ENCODE assay signal across 19 cellular contexts in genomic region chr6:53029262-53029661, GRCh38. TPM values are rescaled to one million over a fixed set of nuclear protein-coding genes. Genes with fewer than 3 reads are reported as not detected.
DNase-seq lines count a peak whose midpoint lies in the region; ATAC-seq and TF ChIP-seq lines count a peak whose summit lies in the region.
"Had no signal": no experiment of that assay in that cellular context is flagged by ENCODE, and none has a peak within 500 bp of the region (broad histone marks: within the 10 kb centered on the region; RNA-seq: fewer than 3 reads in every experiment).

No MANE protein-coding gene starts in this region.

- POLR2A ChIA-PET in activated CD4-positive, alpha-beta T cell treated with anti-CD3 and anti-CD28 coated beads for 36 hours (lab: Charles Lee) = no interaction called here
- POLR2A ChIA-PET in activated CD4-positive, alpha-beta T cell treated with anti-CD3 and anti-CD28 coated beads, Interleukin-2, amount 10 ng/mL, durations not matched to agents 7 days and 5 days (lab: Charles Lee) = no interaction called here

- DNase-seq in activated CD4-positive, alpha-beta T cell treated with anti-CD3 and anti-CD28 coated beads for 36 hours = no peak
- DNase-seq in activated CD4-positive, alpha-beta T cell treated with anti-CD3 and anti-CD28 coated beads, Interleukin-2, amount 10 ng/mL, durations not matched to agents 7 days and 5 days = no peak
- peak; percentile 29 for DNase-seq in GM23248
- DNase-seq in RWPE2 (ENCODE audit: low spot score) = no peak
- peak in 1 of 2 donors; percentile 51 for DNase-seq in foreskin keratinocyte
- no peak for DNase-seq in RKO (ENCODE audit: low spot score)
- no peak for DNase-seq in head of caudate nucleus
- DNase-seq in omental fat pad (ENCODE audit: low spot score) = no peak
- DNase-seq: CD8-positive, alpha-beta T cell; DMS79 treated with DMSO at 0.1 percent for 48 hours; NCI-H1417 treated with DMSO at 0.1 percent for 48 hours; NCI-H2029; NCI-H446 treated with DMSO at 0.1 percent for 48 hours; NCI-H748 treated with DMSO at 0.1 percent for 48 hours; PC-9 had no signal

- H3K9me3 Mint-ChIP-seq in activated CD4-positive, alpha-beta T cell treated with anti-CD3 and anti-CD28 coated beads for 36 hours (ENCODE audit: low read depth) = no peaks in the 10 kb centered on the region
- H3K9me3 Mint-ChIP-seq in activated CD4-positive, alpha-beta T cell treated with anti-CD3 and anti-CD28 coated beads, Interleukin-2, amount 10 ng/mL, durations not matched to agents 7 days and 5 days = no peaks in the 10 kb centered on the region
- H3K9me3 Mint-ChIP-seq: CD8-positive, alpha-beta T cell; GM23338 had no signal

- H3K4me3 ChIP-seq in GM23248 = no peak overlapping the region
- H3K4me3 ChIP-seq in RWPE2 (ENCODE audit: severe bottlenecking) = no peak overlapping the region
- H3K4me3 ChIP-seq: GM23338, K562, PC-9 had no signal

- peaks cover 22% of the 10 kb centered on the region for H3K4me1 Mint-ChIP-seq in activated CD4-positive, alpha-beta T cell treated with anti-CD3 and anti-CD28 coated beads for 36 hours
- H3K4me1 Mint-ChIP-seq in activated CD4-positive, alpha-beta T cell treated with anti-CD3 and anti-CD28 coated beads, Interleukin-2, amount 10 ng/mL, durations not matched to agents 7 days and 5 days = no peaks in the 10 kb centered on the region

- H2AFZ ChIP-seq in GM23248 = no peak overlapping the region
- H2AFZ ChIP-seq: GM23338, PC-9 had no signal

- intact Hi-C loops in activated CD4-positive, alpha-beta T cell treated with anti-CD3 and anti-CD28 coated beads for 36 hours (cut with DNase I, micrococcal nuclease) = no loop called here
- intact Hi-C loops in head of caudate nucleus (cut with DNase I) = no loop called here

- CTCF ChIA-PET in activated CD4-positive, alpha-beta T cell treated with anti-CD3 and anti-CD28 coated beads for 36 hours (lab: Charles Lee) = interaction anchor here (1.0 to 1.4 kb wide), 2 partner anchors 44 to 190 kb away, joined by 3 read pairs; no protein-coding TSS in a partner anchor
- CTCF ChIA-PET in activated CD4-positive, alpha-beta T cell treated with anti-CD3 and anti-CD28 coated beads, Interleukin-2, amount 10 ng/mL, durations not matched to agents 7 days and 5 days (lab: Charles Lee) = interaction anchor here (0.9 kb wide), 1 partner anchor 29 kb away, joined by 3 read pairs; no protein-coding TSS in a partner anchor

- H3K27ac ChIP-seq in GM23248 = no peak overlapping the region
- H3K27ac ChIP-seq in RWPE2 (ENCODE audit: poor library complexity, severe bottlenecking) = no peak overlapping the region
- H3K27ac ChIP-seq in foreskin keratinocyte = no peak overlapping the region
- H3K27ac ChIP-seq: PC-9 had no signal

- peak; percentile 85 for ATAC-seq in activated CD4-positive, alpha-beta T cell treated with anti-CD3 and anti-CD28 coated beads for 36 hours
- ATAC-seq in RWPE2 (ENCODE audit: low read depth) = peak; percentile 29; the same call in 1 of the 3 replicates
- ATAC-seq in foreskin keratinocyte = peak; percentile 80
- no peak for ATAC-seq in omental fat pad (ENCODE audit: low FRiP score)
- ATAC-seq: CD8-positive, alpha-beta T cell; GM23338; HCT116; K562; Right ventricle myocardium inferior had no signal

- no peaks in the 10 kb centered on the region for H3K27me3 Mint-ChIP-seq in activated CD4-positive, alpha-beta T cell treated with anti-CD3 and anti-CD28 coated beads for 36 hours
- no peaks in the 10 kb centered on the region for H3K27me3 Mint-ChIP-seq in activated CD4-positive, alpha-beta T cell treated with anti-CD3 and anti-CD28 coated beads, Interleukin-2, amount 10 ng/mL, durations not matched to agents 7 days and 5 days

- in situ Hi-C loops in GM23248 (cut with MboI) = no loop called here

- H3K9me3 ChIP-seq in GM23248 (ENCODE audit: low read depth) (no peaks in the 10 kb centered on the region), RWPE2 (ENCODE audit: severe bottlenecking) (no peaks in the 10 kb centered on the region)

- H3K36me3 ChIP-seq in GM23248 (ENCODE audit: low read depth) = peaks cover 28% of the 10 kb centered on the region; the same call in 1 of the 2 replicates
- H3K36me3 ChIP-seq in RWPE2 (ENCODE audit: low read depth) = no peaks in the 10 kb centered on the region

- H3K4me2 ChIP-seq in GM23248 (ENCODE audit: unreplicated experiment) = no peak overlapping the region
- H3K4me2 ChIP-seq: GM23338, PC-9 had no signal

- H3K9me2 ChIP-seq in GM23248 (ENCODE audit: insufficient read depth) = no peaks in the 10 kb centered on the region

- no peak overlapping the region for H3K4me3 Mint-ChIP-seq in activated CD4-positive, alpha-beta T cell treated with anti-CD3 and anti-CD28 coated beads for 36 hours
- H3K4me3 Mint-ChIP-seq in activated CD4-positive, alpha-beta T cell treated with anti-CD3 and anti-CD28 coated beads, Interleukin-2, amount 10 ng/mL, durations not matched to agents 7 days and 5 days = no peak overlapping the region
- H3K4me3 Mint-ChIP-seq: CD8-positive, alpha-beta T cell; GM23338 had no signal

- TF ChIP-seq CTCF in RWPE2 (IDR thresholded peaks at IDR 0.05; ENCODE audit: poor library complexity, severe bottlenecking) (no peak), foreskin keratinocyte (conservative IDR thresholded peaks at IDR 0.05) (no peak), omental fat pad (IDR thresholded peaks at IDR 0.05) (no peak)

- peak overlapping the region; percentile 43 for H3K27ac Mint-ChIP-seq in activated CD4-positive, alpha-beta T cell treated with anti-CD3 and anti-CD28 coated beads for 36 hours
- H3K27ac Mint-ChIP-seq in activated CD4-positive, alpha-beta T cell treated with anti-CD3 and anti-CD28 coated beads, Interleukin-2, amount 10 ng/mL, durations not matched to agents 7 days and 5 days = no peak overlapping the region
- H3K27ac Mint-ChIP-seq: CD8-positive, alpha-beta T cell; GM23338 had no signal

- H3K4me1 ChIP-seq in GM23248 (ENCODE audit: insufficient read depth) (peaks cover 14% of the 10 kb centered on the region), RWPE2 (ENCODE audit: insufficient read depth, poor library complexity, severe bottlenecking) (no peaks in the 10 kb centered on the region), foreskin keratinocyte (no peaks in the 10 kb centered on the region)

- H3F3A ChIP-seq in GM23248 (ENCODE audit: insufficient read depth) = peaks cover 14% of the 10 kb centered on the region

- H3K36me3 Mint-ChIP-seq in activated CD4-positive, alpha-beta T cell treated with anti-CD3 and anti-CD28 coated beads for 36 hours (ENCODE audit: low read depth) = peaks cover 12% of the 10 kb centered on the region
- H3K36me3 Mint-ChIP-seq in activated CD4-positive, alpha-beta T cell treated with anti-CD3 and anti-CD28 coated beads, Interleukin-2, amount 10 ng/mL, durations not matched to agents 7 days and 5 days (ENCODE audit: low read depth) = peaks cover 14% of the 10 kb centered on the region

- H4K20me1 ChIP-seq in GM23248 (ENCODE audit: insufficient read depth) = no peaks in the 10 kb centered on the region

- H3K9ac ChIP-seq in GM23248 = no peak overlapping the region

- H3K27me3 ChIP-seq in GM23248 (replicated peaks; ENCODE audit: insufficient read depth) (no peaks in the 10 kb centered on the region), RWPE2 (ENCODE audit: insufficient read depth, poor library complexity, severe bottlenecking) (no peaks in the 10 kb centered on the region), foreskin keratinocyte (no peaks in the 10 kb centered on the region)

- no peaks in the 10 kb centered on the region for H3K79me2 ChIP-seq in GM23248 (ENCODE audit: insufficient read depth)

RNA-seq across cellular contexts. Expression of gene CILK1, which starts 32.4 kb away (rescaled TPM):
- 1 to 10 TPM; 7.5 to 8.2 TPM for total RNA-seq in activated CD4-positive, alpha-beta T cell treated with anti-CD3 and anti-CD28 coated beads for 36 hours
- total RNA-seq in activated CD4-positive, alpha-beta T cell treated with anti-CD3 and anti-CD28 coated beads, Interleukin-2, amount 10 ng/mL, durations not matched to agents 7 days and 5 days = 1 to 10 TPM; 6.8 to 8.4 TPM
- total RNA-seq in GM23248 (2014; rRNA removed; shearing (Covaris generic)) = 11.1 and 15.6 TPM in 2 replicates
- polyA plus RNA-seq in GM23248 (2016; fragmentation: Nextera tagmentation; extraction: Ambion mirVana) = 6.0 and 6.5 TPM in 2 replicates
- 6.8 and 7.2 TPM in 2 replicates for total RNA-seq in foreskin keratinocyte
- 1.6 and 1.8 TPM in 2 replicates for polyA plus RNA-seq in foreskin keratinocyte
- total RNA-seq in omental fat pad = 10 to 100 TPM in 3 of 4 donors, 1 to 10 TPM in 1; 8.2 to 17.2 (median 13.9) TPM

RNA-seq across cellular contexts. Expression of gene GSTA4, which starts 34.2 kb away (rescaled TPM):
- 10 to 100 TPM; 23.5 to 28.9 TPM for total RNA-seq in activated CD4-positive, alpha-beta T cell treated with anti-CD3 and anti-CD28 coated beads for 36 hours
- 1 to 10 TPM; 4.8 to 6.1 TPM for total RNA-seq in activated CD4-positive, alpha-beta T cell treated with anti-CD3 and anti-CD28 coated beads, Interleukin-2, amount 10 ng/mL, durations not matched to agents 7 days and 5 days
- 26.5 and 28.6 TPM in 2 replicates for total RNA-seq in GM23248 (2014; rRNA removed; shearing (Covaris generic))
- polyA plus RNA-seq in GM23248 (2016; fragmentation: Nextera tagmentation; extraction: Ambion mirVana) (33.7 and 37.9 TPM in 2 replicates), foreskin keratinocyte (16.5 and 18.3 TPM in 2 replicates)
- total RNA-seq in foreskin keratinocyte (15.0 and 18.8 TPM in 2 replicates), omental fat pad (10 to 100 TPM in 3 of 4 donors, 1 to 10 TPM in 1; 7.9 to 22.1 (median 19.1) TPM)

RNA-seq across cellular contexts. Expression of gene FBXO9, which starts 35.9 kb away (rescaled TPM):
- total RNA-seq in activated CD4-positive, alpha-beta T cell treated with anti-CD3 and anti-CD28 coated beads for 36 hours = 10 to 100 TPM; 51.2 to 58.7 TPM
- 10 to 100 TPM; 72.9 to 88.1 TPM for total RNA-seq in activated CD4-positive, alpha-beta T cell treated with anti-CD3 and anti-CD28 coated beads, Interleukin-2, amount 10 ng/mL, durations not matched to agents 7 days and 5 days
- 48.4 and 59.6 TPM in 2 replicates for total RNA-seq in GM23248 (2014; rRNA removed; shearing (Covaris generic))
- polyA plus RNA-seq in GM23248 (2016; fragmentation: Nextera tagmentation; extraction: Ambion mirVana) = 56.5 and 59.9 TPM in 2 replicates
- 43.2 and 45.5 TPM in 2 replicates for total RNA-seq in foreskin keratinocyte
- 25.6 and 29.7 TPM in 2 replicates for polyA plus RNA-seq in foreskin keratinocyte
- total RNA-seq in omental fat pad = 10 to 100 TPM; 42.6 to 74.4 (median 58.0) TPM
